In genomic region chr17:79929257-79930076, GRCh38 we compare ENCODE assay signal across 1 cellular context.
TF ChIP-seq lines count a peak whose summit lies in the region.

No MANE protein-coding gene starts in this region.

TF ChIP-seq in GM23338, 12 proteins besides CTCF, POLR2A, EP300 and RAD21 (continued from another document):
- TF ChIP-seq ZNF462 (CRISPR knock-in tag; IDR thresholded peaks at IDR 0.05) (no peak), EZH2 (IDR thresholded peaks at IDR 0.05; ENCODE audit: low read depth, unreplicated experiment) (no peak), STAT1 (IDR thresholded peaks at IDR 0.05; ENCODE audit: unreplicated experiment) (no peak)
